9 cellular contexts compared by ENCODE assay signal in the genomic region with DNA sequence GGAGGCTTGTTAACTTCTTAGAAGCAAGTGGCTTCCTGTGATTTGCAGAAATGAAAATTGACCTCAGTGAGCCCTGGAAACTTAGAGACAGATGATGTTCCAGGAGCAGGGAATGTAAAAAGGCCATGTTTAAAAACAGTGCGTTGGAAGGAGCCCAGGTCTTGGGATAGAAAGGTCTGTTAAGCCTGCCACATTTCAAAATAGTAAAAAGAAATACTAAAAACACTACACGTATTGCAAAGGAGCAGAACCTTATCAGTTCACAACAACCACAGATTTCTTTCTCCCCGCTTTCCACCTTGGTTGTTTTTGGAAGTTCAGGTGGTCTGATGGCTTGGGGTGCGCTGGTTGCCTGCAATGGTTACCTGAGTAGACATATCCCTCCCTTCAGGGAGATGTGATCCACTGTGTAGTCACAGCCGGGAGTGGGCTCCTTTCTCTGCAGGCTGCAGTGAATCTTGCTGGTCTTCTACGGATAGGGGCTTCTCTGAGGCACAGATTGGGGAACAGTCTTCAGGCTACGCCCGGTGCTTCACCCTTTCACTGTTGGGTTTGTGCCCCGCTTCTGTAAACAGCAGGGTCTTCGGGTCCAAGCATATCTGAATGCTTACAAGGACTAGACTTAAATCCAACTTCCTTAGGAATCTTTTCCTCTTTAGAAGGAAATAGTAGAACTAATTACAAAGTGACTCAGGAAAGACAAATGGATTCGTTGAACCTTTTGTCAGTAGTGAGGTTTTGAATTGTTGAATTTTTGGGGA. TPM values are rescaled to one million over a fixed set of nuclear protein-coding genes. Genes with fewer than 3 reads are reported as not detected.
A peak's percentile ranks its signal among the peaks of the same experiment; 100 is the strongest.
DNase-seq lines count a peak whose midpoint lies in the region; ATAC-seq, FAIRE-seq and TF ChIP-seq lines count a peak whose summit lies in the region.
"Had no signal": no experiment of that assay in that cellular context is flagged by ENCODE, and none has a peak within 500 bp of the region (broad histone marks: within the 10 kb centered on the region; RNA-seq: fewer than 3 reads in every experiment).

No MANE protein-coding gene starts in this region.

- H3K9me3 ChIP-seq in endothelial cell of umbilical vein (replicated peaks; ENCODE audit: control insufficient read depth, insufficient read depth, low read length) = no peaks in the 10 kb centered on the region
- H3K9me3 ChIP-seq in osteoblast (ENCODE audit: low read depth, low read length) = no peaks in the 10 kb centered on the region

- TF ChIP-seq CTCF in endothelial cell of umbilical vein (IDR thresholded peaks at IDR 0.05; ENCODE audit: extremely low read depth in 1 of 2, insufficient read depth in 1 of 2, low read depth in 1 of 2, low read length in 2 of 2) (no peak), osteoblast (IDR thresholded peaks at IDR 0.05; ENCODE audit: extremely low read depth, low read depth, low read length) (no peak)

- CTCF ChIA-PET in endothelial cell of umbilical vein (lab: Charles Lee) = interaction anchor here (1.1 to 2.6 kb wide), 2 partner anchors 213 to 345 kb away, joined by 3 to 24 read pairs; no protein-coding TSS in a partner anchor

- no peaks in the 10 kb centered on the region for H3K9me1 ChIP-seq in endothelial cell of umbilical vein (replicated peaks; ENCODE audit: control insufficient read depth, extremely low read depth, insufficient read depth, low read length)

- H3K27ac ChIP-seq in endothelial cell of umbilical vein (ENCODE audit: insufficient read depth, low read depth, low read length) (peak overlapping the region; percentile 63), osteoblast (ENCODE audit: low read depth, low read length) (peak overlapping the region; percentile 90)

- DNase-seq in ELF-1 (ENCODE audit: low read depth, low spot score) (peak; percentile 70), NCI-H748 treated with DMSO at 0.1 percent for 48 hours (lab: John Stamatoyannopoulos, UW) (peak; percentile 45), endothelial cell of umbilical vein (ENCODE audit: low read depth, low spot score) (peak; percentile 58), osteoblast (ENCODE audit: insufficient read length, low spot score, missing footprints) (peak; percentile 90), cortex of kidney (lab: John Stamatoyannopoulos, UW) (no peak), CD1c-positive myeloid dendritic cell (ENCODE audit: extremely low spot score) (no peak)

- no peak for TF ChIP-seq POLR2A in endothelial cell of umbilical vein (IDR thresholded peaks at IDR 0.05; ENCODE audit: low read depth, low read length)

- H3K4me2 ChIP-seq in endothelial cell of umbilical vein (ENCODE audit: insufficient read depth, low read length) (peak overlapping the region; percentile 98), osteoblast (ENCODE audit: insufficient read depth, low read length) (peak overlapping the region; percentile 99)

- peaks cover 52% of the 10 kb centered on the region for H3K79me2 ChIP-seq in endothelial cell of umbilical vein (ENCODE audit: control insufficient read depth, insufficient read depth, low read length)
- peaks cover 64% of the 10 kb centered on the region for H3K79me2 ChIP-seq in osteoblast (ENCODE audit: insufficient read depth, low read length)

- dilution Hi-C loops in endothelial cell of umbilical vein (cut with MboI; ENCODE audit: extremely low pct_ligation_motif_present, low sequenced_read_pairs) = no loop called here

- TSS peak; percentile 5 for BruUV-seq in endothelial cell of umbilical vein (replicated peaks; lab: Mats Ljungman, UMichigan)

- H3K27me3 ChIP-seq in endothelial cell of umbilical vein (ENCODE audit: control insufficient read depth in 2 of 2, insufficient read depth in 2 of 2, low read length in 2 of 2) (no peaks in the 10 kb centered on the region), osteoblast (ENCODE audit: insufficient read depth, low read length) (no peaks in the 10 kb centered on the region)

- peaks cover 5% of the 10 kb centered on the region for H4K20me1 ChIP-seq in endothelial cell of umbilical vein (replicated peaks; ENCODE audit: control insufficient read depth, extremely low read depth, insufficient read depth, low read length)
- peaks cover 25% of the 10 kb centered on the region for H4K20me1 ChIP-seq in osteoblast (ENCODE audit: insufficient read depth, low read length)

- no peak for ATAC-seq in HG02610 (IDR thresholded peaks at IDR 0.05; ENCODE audit: unreplicated experiment)
- no peak for ATAC-seq in HG02678 (IDR thresholded peaks at IDR 0.05; ENCODE audit: unreplicated experiment)
- ATAC-seq: left colon had no signal

- H3K4me1 ChIP-seq in endothelial cell of umbilical vein (ENCODE audit: control insufficient read depth, extremely low read depth, insufficient read depth, low read length) (peaks cover 22% of the 10 kb centered on the region), osteoblast (ENCODE audit: insufficient read depth, low read length) (peaks cover 43% of the 10 kb centered on the region)

- H3K36me3 ChIP-seq in endothelial cell of umbilical vein (ENCODE audit: control insufficient read depth in 2 of 2, extremely low read depth in 1 of 2, insufficient read depth in 2 of 2, low read length in 2 of 2) (no peaks in the 10 kb centered on the region), osteoblast (ENCODE audit: insufficient read depth, low read length) (peaks cover 10% of the 10 kb centered on the region)

- POLR2A ChIA-PET in endothelial cell of umbilical vein (lab: Charles Lee) = no interaction called here

- intact Hi-C loops in endothelial cell of umbilical vein (cut with micrococcal nuclease) = loop anchor here (1.0 to 5.0 kb wide), 6 partner anchors 49 to 389 kb away; a partner anchor contains a TSS

- peak overlapping the region; percentile 85 to 94 (median 89) for H3K4me3 ChIP-seq in endothelial cell of umbilical vein (replicated peaks in 1 of 3; ENCODE audit: insufficient read depth in 1 of 3, low read depth in 1 of 3, low read length in 3 of 3)
- peak overlapping the region; percentile 85 for H3K4me3 ChIP-seq in osteoblast (ENCODE audit: insufficient read depth, low read length)

- peak; percentile 50 for FAIRE-seq in endothelial cell of umbilical vein (lab: Jason Lieb, UNC)

- H2AFZ ChIP-seq in endothelial cell of umbilical vein (ENCODE audit: low read depth, low read length) = peak overlapping the region; percentile 3
- no peak overlapping the region for H2AFZ ChIP-seq in osteoblast (ENCODE audit: low read length)

- H3K9ac ChIP-seq in endothelial cell of umbilical vein (replicated peaks; ENCODE audit: extremely low read depth, insufficient read depth, low read length) = peak overlapping the region; percentile 85

TF ChIP-seq in endothelial cell of umbilical vein, 7 proteins besides CTCF, POLR2A, EP300 and RAD21:
- no peak for TF ChIP-seq MYC (IDR thresholded peaks at IDR 0.05; ENCODE audit: low read depth, low read length)
- no peak for TF ChIP-seq GATA2 (IDR thresholded peaks at IDR 0.05; ENCODE audit: insufficient read depth, insufficient read length, low read depth, low read length)
- TF ChIP-seq, protein P1, sequence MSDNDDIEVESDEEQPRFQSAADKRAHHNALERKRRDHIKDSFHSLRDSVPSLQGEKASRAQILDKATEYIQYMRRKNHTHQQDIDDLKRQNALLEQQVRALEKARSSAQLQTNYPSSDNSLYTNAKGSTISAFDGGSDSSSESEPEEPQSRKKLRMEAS (IDR thresholded peaks at IDR 0.05; ENCODE audit: insufficient read depth, insufficient read length) = no peak
- no peak for TF ChIP-seq POLR2AphosphoS5 (IDR thresholded peaks at IDR 0.05; ENCODE audit: insufficient read depth, low read depth, low read length)
- TF ChIP-seq EZH2 (IDR thresholded peaks at IDR 0.05; ENCODE audit: borderline replicate concordance, low read depth, low read length, severe bottlenecking) = no peak
- peak; percentile 2 for TF ChIP-seq FOS (IDR thresholded peaks at IDR 0.05; ENCODE audit: borderline replicate concordance, insufficient read depth, low read length)
- no peak for TF ChIP-seq JUN (IDR thresholded peaks at IDR 0.05; ENCODE audit: borderline replicate concordance, insufficient read depth, insufficient read length, low read depth)

RNA-seq across cellular contexts. Expression of a gene that starts 1.9 kb away (rescaled TPM):
- total RNA-seq in endothelial cell of umbilical vein (43.2 and 49.0 TPM in 2 replicates), osteoblast (166 and 176 TPM in 2 replicates)
- 13.0 and 15.3 TPM in 2 replicates for polyA plus RNA-seq in endothelial cell of umbilical vein
- polyA plus RNA-seq in endothelial cell of umbilical vein (2011; cell fraction: cytosol; rRNA removed) = 9.8 TPM in 2 replicates
- 75.2 and 76.2 TPM in 2 replicates for polyA plus RNA-seq in endothelial cell of umbilical vein (2011; cell fraction: nucleus; rRNA removed)
- polyA plus RNA-seq in endothelial cell of umbilical vein (2012) = 27.8 and 30.7 TPM in 2 replicates
- 58.5 and 59.1 TPM in 2 replicates for polyA minus RNA-seq in endothelial cell of umbilical vein
- 135 TPM for polyA minus RNA-seq in endothelial cell of umbilical vein (2011; cell fraction: cytosol; rRNA and poly(A)+ RNA removed)
- polyA minus RNA-seq in endothelial cell of umbilical vein (2011; cell fraction: nucleus; rRNA and poly(A)+ RNA removed) = 99.0 and 123 TPM in 2 replicates

Comparison
In these comparisons a context has a peak if more than half of its experiments do, and no peak if none do; other contexts are left out.
1. DNase-seq: peak in ELF-1 (single experiment), NCI-H748 treated with DMSO at 0.1 percent for 48 hours (single experiment), endothelial cell of umbilical vein (single experiment) and osteoblast (single experiment); none in cortex of kidney (single experiment) and CD1c-positive myeloid dendritic cell (single experiment).